Comparison of ENCODE assay signal across 8 cellular contexts in genomic region chr12:96194901-96195844, GRCh38. TPM values are rescaled to one million over a fixed set of nuclear protein-coding genes. Genes with fewer than 3 reads are reported as not detected.
A peak's percentile ranks its signal among the peaks of the same experiment; 100 is the strongest.
DNase-seq lines count a peak whose midpoint lies in the region; ATAC-seq and TF ChIP-seq lines count a peak whose summit lies in the region.

No MANE protein-coding gene starts in this region.

- H3K27ac ChIP-seq in testis = peak overlapping the region; percentile 36 to 63

- H3K4me1 ChIP-seq in neuron (ENCODE audit: insufficient read depth, low read length) (peaks cover 17% of the 10 kb centered on the region), testis (peaks cover 7% of the 10 kb centered on the region)

- peak overlapping the region; percentile 84 for H2AFZ ChIP-seq in neuron (ENCODE audit: low read depth, low read length)

- H3K27me3 ChIP-seq in neuron (ENCODE audit: insufficient read depth, low read length) = peaks cover 12% of the 10 kb centered on the region
- H3K27me3 ChIP-seq in testis = no peaks in the 10 kb centered on the region

- ATAC-seq in GM19023 (IDR thresholded peaks at IDR 0.05; ENCODE audit: unreplicated experiment) (peak; percentile 77), HG03139 (IDR thresholded peaks at IDR 0.05; ENCODE audit: unreplicated experiment) (peak; percentile 72)
- ATAC-seq in activated T-helper 17 cell treated with anti-CD3 and anti-CD28 coated beads, Interleukin-2, amount 50 U/mL, for 72 hours (replicated peaks) = peak; percentile 71

- peaks cover 14% of the 10 kb centered on the region for H3K4me1 Mint-ChIP-seq in activated T-helper 17 cell treated with anti-CD3 and anti-CD28 coated beads, Interleukin-2, amount 50 U/mL, for 72 hours

- peak overlapping the region; percentile 55 for H3K4me3 ChIP-seq in neuron (ENCODE audit: low read length)
- peak overlapping the region; percentile 64 to 73 for H3K4me3 ChIP-seq in testis

- no peak for TF ChIP-seq POLR2A in testis (IDR thresholded peaks at IDR 0.05)

- no peaks in the 10 kb centered on the region for H3K27me3 Mint-ChIP-seq in activated T-helper 17 cell treated with anti-CD3 and anti-CD28 coated beads, Interleukin-2, amount 50 U/mL, for 72 hours

- peaks cover 51% of the 10 kb centered on the region for H3K36me3 Mint-ChIP-seq in activated T-helper 17 cell treated with anti-CD3 and anti-CD28 coated beads, Interleukin-2, amount 50 U/mL, for 72 hours (ENCODE audit: low read depth)

- TF ChIP-seq CTCF in testis (IDR thresholded peaks at IDR 0.05) = no peak

- H3K36me3 ChIP-seq in neuron (ENCODE audit: insufficient read depth, low read length) (no peaks in the 10 kb centered on the region), testis (ENCODE audit: low read depth, missing control alignments) (no peaks in the 10 kb centered on the region)

- WGBS in testis, 2 donors = 0 to 1% methylated on average over 33 to 47 of the region's 58 CpGs

- H3K9me3 ChIP-seq in neuron (ENCODE audit: low read length) (no peaks in the 10 kb centered on the region), testis (no peaks in the 10 kb centered on the region)

- H3K4me3 Mint-ChIP-seq in activated T-helper 17 cell treated with anti-CD3 and anti-CD28 coated beads, Interleukin-2, amount 50 U/mL, for 72 hours = peak overlapping the region; percentile 99

- H3K27ac Mint-ChIP-seq in activated T-helper 17 cell treated with anti-CD3 and anti-CD28 coated beads, Interleukin-2, amount 50 U/mL, for 72 hours = peak overlapping the region; percentile 100

- H3K9me3 Mint-ChIP-seq in activated T-helper 17 cell treated with anti-CD3 and anti-CD28 coated beads, Interleukin-2, amount 50 U/mL, for 72 hours = no peaks in the 10 kb centered on the region

- intact Hi-C loops in testis (cut with DNase I; ENCODE audit: low total_unique reads) = no loop called here

- DNase-seq in AML-193 (lab: John Stamatoyannopoulos, UW) (peak; percentile 55 to 70), RKO (ENCODE audit: low spot score) (peak; percentile 93), fibroblast of the conjunctiva (ENCODE audit: low read depth) (peak; percentile 70), testis (peak; percentile 41)

RNA-seq across cellular contexts. Expression of gene ELK3, which starts 1.0 kb away (rescaled TPM):
- total RNA-seq in activated T-helper 17 cell treated with anti-CD3 and anti-CD28 coated beads, Interleukin-2, amount 50 U/mL, for 72 hours = 10 to 100 TPM; 31.3 to 39.2 TPM
- 10 to 100 TPM; 11.3 to 15.4 TPM for total RNA-seq in testis
- 17.1 TPM for polyA plus RNA-seq in testis (ENCODE audit: insufficient read depth, low read depth, low replicate concordance)

Comparison
In these comparisons a context has a peak if more than half of its experiments do, and no peak if none do; other contexts are left out.
1. Peak in every context shown above with its lines: DNase-seq, ATAC-seq, H3K4me3 ChIP-seq and H3K27ac ChIP-seq.
2. DNase-seq: peak in every context shown above with its lines; median percentile 93 in RKO; 70 in fibroblast of the conjunctiva; 62 in AML-193; 41 in testis.